30 cellular contexts compared by ENCODE assay signal in the genomic region with DNA sequence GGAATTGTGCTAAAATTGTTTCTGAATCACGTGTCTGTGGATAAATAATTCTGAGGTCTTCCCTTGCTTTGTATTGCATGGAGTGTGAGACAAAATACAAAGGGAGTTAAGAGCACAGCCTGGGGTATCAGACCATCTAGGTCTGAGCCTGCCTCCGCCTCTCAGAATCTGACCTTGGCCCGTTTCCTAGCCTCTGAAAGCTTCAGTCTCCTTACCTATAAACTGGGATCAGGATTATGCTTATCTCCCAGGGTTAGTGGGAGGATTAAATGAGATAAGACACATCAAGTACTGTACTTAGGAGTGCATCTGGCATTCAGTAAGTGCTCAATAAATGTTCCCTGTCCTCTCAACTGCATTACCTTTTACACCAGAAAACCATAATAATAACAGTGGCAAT.
"Had no signal": no experiment of that assay in that cellular context is flagged by ENCODE, and none has a peak within 500 bp of the region (broad histone marks: within the 10 kb centered on the region; RNA-seq: fewer than 3 reads in every experiment).

No MANE protein-coding gene starts in this region.

- H3K27ac ChIP-seq: adrenal gland, ascending aorta, breast epithelium, cardiac muscle cell, colonic mucosa, epithelial cell of prostate, esophagus squamous epithelium, WERI-Rb-1 had no signal

- H3K4me3 ChIP-seq: adrenal gland, ascending aorta, breast epithelium, cardiac muscle cell, colonic mucosa, esophagus squamous epithelium had no signal

- H3K4me3 Mint-ChIP-seq: activated B cell treated with CpG ODN at 0.5 μM for 24 hours; activated CD8-positive, alpha-beta T cell treated with anti-CD3 and anti-CD28 coated beads for 36 hours; activated naive CD4-positive, alpha-beta T cell treated with anti-CD3 and anti-CD28 coated beads for 36 hours; activated naive CD4-positive, alpha-beta T cell treated with anti-CD3 and anti-CD28 coated beads, Interleukin-2, amount 50 U/mL, for 24 hours; activated naive CD8-positive, alpha-beta T cell treated with anti-CD3 and anti-CD28 coated beads for 36 hours; activated naive CD8-positive, alpha-beta T cell treated with anti-CD3 and anti-CD28 coated beads, Interleukin-2, amount 50 U/mL, for 24 hours; activated T-cell treated with anti-CD3 and anti-CD28 coated beads, Interleukin-2, amount 50 U/mL, for 4 hours; activated T-helper 17 cell treated with anti-CD3 and anti-CD28 coated beads, Interleukin-2, amount 50 U/mL, for 72 hours; brain had no signal

- H3K36me3 ChIP-seq: adrenal gland, ascending aorta, breast epithelium, cardiac muscle cell, colonic mucosa, esophagus squamous epithelium, WERI-Rb-1 had no signal

- H3K27me3 ChIP-seq: adrenal gland, ascending aorta, breast epithelium, colonic mucosa, esophagus squamous epithelium had no signal

- H3K36me3 Mint-ChIP-seq: activated naive CD4-positive, alpha-beta T cell treated with anti-CD3 and anti-CD28 coated beads, Interleukin-2, amount 50 U/mL, for 24 hours; activated naive CD8-positive, alpha-beta T cell treated with anti-CD3 and anti-CD28 coated beads for 36 hours had no signal

- H3K27ac Mint-ChIP-seq: activated B cell treated with CpG ODN at 0.5 μM for 24 hours; activated CD8-positive, alpha-beta T cell treated with anti-CD3 and anti-CD28 coated beads for 36 hours; activated naive CD4-positive, alpha-beta T cell treated with anti-CD3 and anti-CD28 coated beads for 36 hours; activated naive CD4-positive, alpha-beta T cell treated with anti-CD3 and anti-CD28 coated beads, Interleukin-2, amount 50 U/mL, for 24 hours; activated naive CD8-positive, alpha-beta T cell treated with anti-CD3 and anti-CD28 coated beads for 36 hours; activated naive CD8-positive, alpha-beta T cell treated with anti-CD3 and anti-CD28 coated beads, Interleukin-2, amount 50 U/mL, for 24 hours; activated T-helper 17 cell treated with anti-CD3 and anti-CD28 coated beads, Interleukin-2, amount 50 U/mL, for 72 hours had no signal

- ATAC-seq: activated CD4-positive, CD25-positive, alpha-beta regulatory T cell treated with anti-CD3 and anti-CD28 coated beads, Interleukin-2, amount 50 U/mL, for 24 hours; activated CD8-positive, alpha-beta T cell treated with anti-CD3 and anti-CD28 coated beads for 36 hours; activated naive CD8-positive, alpha-beta T cell treated with anti-CD3 and anti-CD28 coated beads, Interleukin-2, amount 50 U/mL, for 24 hours; activated T-cell treated with anti-CD3 and anti-CD28 coated beads, Interleukin-2, amount 50 U/mL, for 4 hours; activated T-helper 17 cell treated with anti-CD3 and anti-CD28 coated beads, Interleukin-2, amount 50 U/mL, for 72 hours had no signal

- H3K4me1 ChIP-seq: adrenal gland, ascending aorta, breast epithelium, colonic mucosa, esophagus squamous epithelium had no signal

- H3K9me3 Mint-ChIP-seq: activated T-helper 17 cell treated with anti-CD3 and anti-CD28 coated beads, Interleukin-2, amount 50 U/mL, for 72 hours had no signal

- H3K4me1 Mint-ChIP-seq: activated B cell treated with CpG ODN at 0.5 μM for 24 hours; activated naive CD4-positive, alpha-beta T cell treated with anti-CD3 and anti-CD28 coated beads, Interleukin-2, amount 50 U/mL, for 24 hours; activated naive CD8-positive, alpha-beta T cell treated with anti-CD3 and anti-CD28 coated beads for 36 hours; activated naive CD8-positive, alpha-beta T cell treated with anti-CD3 and anti-CD28 coated beads, Interleukin-2, amount 50 U/mL, for 24 hours; activated T-helper 17 cell treated with anti-CD3 and anti-CD28 coated beads, Interleukin-2, amount 50 U/mL, for 72 hours had no signal

- H3K27me3 Mint-ChIP-seq: activated B cell treated with CpG ODN at 0.5 μM for 24 hours; activated CD8-positive, alpha-beta T cell treated with anti-CD3 and anti-CD28 coated beads for 36 hours; activated naive CD4-positive, alpha-beta T cell treated with anti-CD3 and anti-CD28 coated beads, Interleukin-2, amount 50 U/mL, for 24 hours; activated naive CD8-positive, alpha-beta T cell treated with anti-CD3 and anti-CD28 coated beads for 36 hours; activated naive CD8-positive, alpha-beta T cell treated with anti-CD3 and anti-CD28 coated beads, Interleukin-2, amount 50 U/mL, for 24 hours; activated T-helper 17 cell treated with anti-CD3 and anti-CD28 coated beads, Interleukin-2, amount 50 U/mL, for 72 hours; brain had no signal

- DNase-seq: activated B cell treated with CpG ODN at 0.5 μM for 24 hours; activated CD4-positive, alpha-beta T cell treated with anti-CD3 and anti-CD28 coated beads for 48 hours; activated CD4-positive, alpha-beta T cell treated with anti-CD3 and anti-CD28 coated beads, Interleukin-2, amount 50 U/mL, for 1 hour; activated CD4-positive, alpha-beta T cell treated with anti-CD3 and anti-CD28 coated beads, Interleukin-2, amount 50 U/mL, for 48 hours; activated CD8-positive, alpha-beta memory T cell treated with anti-CD3 and anti-CD28 coated beads for 24 hours; activated CD8-positive, alpha-beta T cell treated with anti-CD3 and anti-CD28 coated beads for 36 hours; activated effector memory CD4-positive, alpha-beta T cell treated with Interleukin-2 at 50 U/mL for 16 hours; activated naive CD4-positive, alpha-beta T cell treated with anti-CD3 and anti-CD28 coated beads for 36 hours; activated naive CD8-positive, alpha-beta T cell treated with anti-CD3 and anti-CD28 coated beads for 36 hours; activated naive CD8-positive, alpha-beta T cell treated with anti-CD3 and anti-CD28 coated beads, Interleukin-2, amount 50 U/mL, for 24 hours; activated T-cell treated with anti-CD3 and anti-CD28 coated beads, Interleukin-2, amount 50 U/mL, for 4 hours; amygdala; central memory CD4-positive, alpha-beta T cell; cerebellar nuclear complex; colonic mucosa; effector CD8-positive, alpha-beta T cell; esophagus squamous epithelium; foreskin fibroblast; head of caudate nucleus; T-helper 2 cell; WERI-Rb-1 had no signal

- H3K9me3 ChIP-seq: adrenal gland, ascending aorta, colonic mucosa, esophagus squamous epithelium had no signal
